In genomic region chr3:75192065-75192658, GRCh38 we compare ENCODE assay signal across 8 cellular contexts.
DNase-seq lines count a peak whose midpoint lies in the region; ATAC-seq and TF ChIP-seq lines count a peak whose summit lies in the region.

No MANE protein-coding gene starts in this region.

- H3K4me3 ChIP-seq in fibroblast of the aortic adventitia (ENCODE audit: low read depth, low read length): no peak overlapping the region
- H3K4me3 ChIP-seq in spleen: no peak overlapping the region

- no peaks in the 10 kb centered on the region for H3K36me3 Mint-ChIP-seq in activated T-helper 17 cell treated with anti-CD3 and anti-CD28 coated beads, Interleukin-2, amount 50 U/mL, for 72 hours (ENCODE audit: low read depth)

- no peak for ATAC-seq in activated CD4-positive, CD25-positive, alpha-beta regulatory T cell treated with anti-CD3 and anti-CD28 coated beads, Interleukin-2, amount 50 U/mL, for 24 hours
- ATAC-seq in HG02678 (IDR thresholded peaks at IDR 0.05; ENCODE audit: unreplicated experiment): peak; percentile 59
- no peak for ATAC-seq in activated T-helper 17 cell treated with anti-CD3 and anti-CD28 coated beads, Interleukin-2, amount 50 U/mL, for 72 hours (replicated peaks)

- H3K27ac ChIP-seq in spleen: no peak overlapping the region

- WGBS in spleen, 5 donors: 56 to 66% (median 59%) methylated on average over 8 of the region's 8 CpGs

- H3K27ac Mint-ChIP-seq in activated T-helper 17 cell treated with anti-CD3 and anti-CD28 coated beads, Interleukin-2, amount 50 U/mL, for 72 hours: no peak overlapping the region

- intact Hi-C loops in spleen (cut with DNase I; ENCODE audit: low total_unique reads): no loop called here

- H3K36me3 ChIP-seq in spleen: no peaks in the 10 kb centered on the region

- H3K9me3 Mint-ChIP-seq in activated T-helper 17 cell treated with anti-CD3 and anti-CD28 coated beads, Interleukin-2, amount 50 U/mL, for 72 hours: no peaks in the 10 kb centered on the region

- H3K4me3 Mint-ChIP-seq in activated T-helper 17 cell treated with anti-CD3 and anti-CD28 coated beads, Interleukin-2, amount 50 U/mL, for 72 hours: no peak overlapping the region

- peak; percentile 96 for TF ChIP-seq CTCF in fibroblast of the aortic adventitia (IDR thresholded peaks at IDR 0.05; ENCODE audit: insufficient read depth, low read length)
- peak; percentile 18 to 75 (median 61) for TF ChIP-seq CTCF in spleen (IDR thresholded peaks at IDR 0.05 in 8 of 11, conservative IDR thresholded peaks at IDR 0.05 in 3 of 11)

- H3K4me1 Mint-ChIP-seq in activated T-helper 17 cell treated with anti-CD3 and anti-CD28 coated beads, Interleukin-2, amount 50 U/mL, for 72 hours: no peaks in the 10 kb centered on the region

- no peaks in the 10 kb centered on the region for H3K4me1 ChIP-seq in spleen

- peaks cover 0 to 2% (median 0%) of the 10 kb centered on the region in 7 donors for H3K27me3 ChIP-seq in spleen (replicated peaks in 1 of 7)

- peaks cover 14% of the 10 kb centered on the region for H3K27me3 Mint-ChIP-seq in activated T-helper 17 cell treated with anti-CD3 and anti-CD28 coated beads, Interleukin-2, amount 50 U/mL, for 72 hours

- TF ChIP-seq POLR2A in spleen (IDR thresholded peaks at IDR 0.05): no peak

- H3K9me3 ChIP-seq in spleen: no peaks in the 10 kb centered on the region

- peak; percentile 5 for DNase-seq in activated CD4-positive, CD25-positive, alpha-beta regulatory T cell treated with anti-CD3 and anti-CD28 coated beads, Interleukin-2, amount 50 U/mL, for 16 hours (ENCODE audit: low read depth, low spot score)
- DNase-seq in NCI-H748 (lab: John Stamatoyannopoulos, UW; ENCODE audit: unreplicated experiment): peak; percentile 35
- DNase-seq in activated CD8-positive, alpha-beta memory T cell treated with anti-CD3 and anti-CD28 coated beads, Interleukin-2, amount 50 U/mL, for 48 hours: peak; percentile 71
- peak; percentile 62 for DNase-seq in fibroblast of the aortic adventitia (ENCODE audit: low read depth)
- no peak for DNase-seq in spleen
